1 cellular context compared by ENCODE assay signal in genomic region chr16:50367777-50368409, GRCh38.
TF ChIP-seq lines count a peak whose summit lies in the region.

No MANE protein-coding gene starts in this region.

TF ChIP-seq in K562, 482 proteins besides CTCF, POLR2A, EP300 and RAD21 (continued from another document):
- TF ChIP-seq, protein P1, sequence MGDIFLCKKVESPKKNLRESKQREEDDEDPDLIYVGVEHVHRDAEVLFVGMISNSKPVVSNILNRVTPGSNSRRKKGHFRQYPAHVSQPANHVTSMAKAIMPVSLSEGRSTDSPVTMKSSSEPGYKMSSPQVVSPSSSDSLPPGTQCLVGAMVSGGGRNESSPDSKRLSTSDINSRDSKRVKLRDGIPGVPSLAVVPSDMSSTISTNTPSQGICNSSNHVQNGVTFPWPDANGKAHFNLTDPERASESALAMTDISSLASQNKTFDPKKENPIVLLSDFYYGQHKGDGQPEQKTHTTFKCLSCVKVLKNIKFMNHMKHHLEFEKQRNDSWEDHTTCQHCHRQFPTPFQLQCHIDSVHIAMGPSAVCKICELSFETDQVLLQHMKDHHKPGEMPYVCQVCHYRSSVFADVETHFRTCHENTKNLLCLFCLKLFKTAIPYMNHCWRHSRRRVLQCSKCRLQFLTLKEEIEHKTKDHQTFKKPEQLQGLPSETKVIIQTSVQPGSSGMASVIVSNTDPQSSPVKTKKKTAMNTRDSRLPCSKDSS (IDR thresholded peaks at IDR 0.05; ENCODE audit: low read depth, partially characterized antibody) = no peak
- TF ChIP-seq MTA2 (IDR thresholded peaks at IDR 0.05; ENCODE audit: low read depth) = no peak
- TF ChIP-seq NFRKB (IDR thresholded peaks at IDR 0.05; ENCODE audit: low read depth) = no peak
- no peak for TF ChIP-seq SLC30A9 (CRISPR knock-in tag; IDR thresholded peaks at IDR 0.05)
TF ChIP-seq in K562: peak in this region for 1.
